ENCODE assay signal across 8 cellular contexts in genomic region chr9:33287087-33287490, GRCh38. TPM values are rescaled to one million over a fixed set of nuclear protein-coding genes. Genes with fewer than 3 reads are reported as not detected.
DNase-seq lines count a peak whose midpoint lies in the region; ATAC-seq, FAIRE-seq and TF ChIP-seq lines count a peak whose summit lies in the region.

No MANE protein-coding gene starts in this region.

- dilution Hi-C loops in keratinocyte (cut with MboI; ENCODE audit: extremely low pct_ligation_motif_present, low sequenced_read_pairs), result no loop called here

- no peak overlapping the region for H2AFZ ChIP-seq in keratinocyte (ENCODE audit: control insufficient read depth, low read length)

- H3K4me1 ChIP-seq in keratinocyte (ENCODE audit: control insufficient read depth, extremely low read depth, insufficient read depth, low read length), result no peaks in the 10 kb centered on the region

- no peaks in the 10 kb centered on the region for H3K9me1 ChIP-seq in keratinocyte (ENCODE audit: control insufficient read depth, extremely low read depth, insufficient read depth, low read length)

- peaks cover 8% of the 10 kb centered on the region for H3K79me2 ChIP-seq in keratinocyte (ENCODE audit: control insufficient read depth, insufficient read depth, low read length)

- FAIRE-seq in keratinocyte (lab: Jason Lieb, UNC), result peak; percentile 88

- no peak overlapping the region for H3K27ac ChIP-seq in keratinocyte (ENCODE audit: control insufficient read depth, insufficient read depth, low read length)

- DNase-seq in Right ventricle myocardium inferior (ENCODE audit: missing footprints) (no peak), left ventricle myocardium superior (no peak), MV-4-11 (lab: John Stamatoyannopoulos, UW) (peak; percentile 83), SK-N-DZ (ENCODE audit: low spot score) (peak; percentile 38), astrocyte of the spinal cord (ENCODE audit: low read depth, low spot score) (peak; percentile 74), keratinocyte (ENCODE audit: low read depth, low spot score) (no peak)
- DNase-seq in stimulated activated naive CD8-positive, alpha-beta T cell treated with anti-CD3 and anti-CD28 coated beads, Interleukin-15, Interleukin-2, amounts not matched to agents 100 U/mL and 50 U/mL, for 24 hours, result peak; percentile 56

- no peaks in the 10 kb centered on the region for H3K27me3 ChIP-seq in keratinocyte (ENCODE audit: control insufficient read depth, extremely low read depth, insufficient read depth, low read length)

- H3K36me3 ChIP-seq in keratinocyte (ENCODE audit: control insufficient read depth in 2 of 2, extremely low read depth in 1 of 2, insufficient read depth in 2 of 2, low read length in 2 of 2), result peaks cover 0 to 8% of the 10 kb centered on the region in 2 experiments

- intact Hi-C loops in Right ventricle myocardium inferior (cut with DNase I), result loop anchor here (1.0 to 10.0 kb wide), 2 partner anchors 128 to 438 kb away; no protein-coding TSS in a partner anchor
- intact Hi-C loops in left ventricle myocardium superior (cut with micrococcal nuclease), result no loop called here

- no peak overlapping the region for H3K4me3 ChIP-seq in astrocyte of the spinal cord (ENCODE audit: low read depth, low read length)
- H3K4me3 ChIP-seq in keratinocyte (ENCODE audit: control insufficient read depth in 2 of 3, extremely low read depth in 1 of 3, insufficient read depth in 2 of 3, low read depth in 1 of 3, low read length in 3 of 3), result no peak overlapping the region

- no peaks in the 10 kb centered on the region for H4K20me1 ChIP-seq in keratinocyte (ENCODE audit: control insufficient read depth, extremely low read depth, insufficient read depth, low read length)

- ATAC-seq in Right ventricle myocardium inferior (peak; percentile 10), left ventricle myocardium superior (no peak), GM18873 (IDR thresholded peaks at IDR 0.05; ENCODE audit: low FRiP score, unreplicated experiment) (no peak)
- ATAC-seq in stimulated activated naive CD8-positive, alpha-beta T cell treated with anti-CD3 and anti-CD28 coated beads, Interleukin-15, Interleukin-2, amounts not matched to agents 100 U/mL and 50 U/mL, for 24 hours, result no peak

- H3K9ac ChIP-seq in keratinocyte (ENCODE audit: control insufficient read depth, extremely low read depth, insufficient read depth, low read length), result no peak overlapping the region

- H3K9me3 ChIP-seq in keratinocyte (ENCODE audit: control insufficient read depth, low read depth, low read length), result no peaks in the 10 kb centered on the region

- in situ Hi-C loops in astrocyte of the spinal cord (cut with HindIII; ENCODE audit: low sequenced_read_pairs), result no loop called here

- peak; percentile 78 for TF ChIP-seq CTCF in astrocyte of the spinal cord (IDR thresholded peaks at IDR 0.05; ENCODE audit: low read depth, low read length)
- peak; percentile 60 to 79 (median 75) for TF ChIP-seq CTCF in keratinocyte (optimal IDR thresholded peaks at IDR 0.05 in 1 of 3, IDR thresholded peaks at IDR 0.05 in 1 of 3, conservative IDR thresholded peaks at IDR 0.05 in 1 of 3; ENCODE audit: extremely low read depth in 1 of 3, insufficient read depth in 2 of 3, low read length in 3 of 3)

- no peak overlapping the region for H3K4me2 ChIP-seq in keratinocyte (ENCODE audit: control insufficient read depth, extremely low read depth, insufficient read depth, low read depth, low read length)

RNA-seq across cellular contexts. Expression of gene NFX1, which starts 3.2 kb away (rescaled TPM):
- 29.3 TPM for total RNA-seq in Right ventricle myocardium inferior
- 31.6 TPM for total RNA-seq in left ventricle myocardium superior
- 17.0 and 19.4 TPM in 2 replicates for polyA plus RNA-seq in SK-N-DZ (2014; cell fraction: cytosol; rRNA removed)
- polyA plus RNA-seq in SK-N-DZ (2014; cell fraction: nucleus; rRNA removed), result 16.0 and 25.3 TPM in 2 replicates
- polyA plus RNA-seq in keratinocyte, result 24.2 to 28.8 TPM (median 28.1 TPM) in 3 replicates
- polyA plus RNA-seq in keratinocyte (2011; ENCODE audit: low read depth), result 25.5 TPM
- 18.2 and 24.3 TPM in 2 replicates for polyA plus RNA-seq in keratinocyte (2011; cell fraction: cytosol; rRNA removed)
- polyA plus RNA-seq in keratinocyte (2011; cell fraction: nucleus; rRNA removed), result 47.5 and 49.6 TPM in 2 replicates
- polyA plus RNA-seq in keratinocyte (2012; ENCODE audit: low replicate concordance), result 20.0 and 25.9 TPM in 2 replicates
- 39.4 to 62.6 TPM (median 56.1 TPM) in 3 replicates for polyA minus RNA-seq in keratinocyte
- polyA minus RNA-seq in keratinocyte (2011; cell fraction: cytosol; rRNA and poly(A)+ RNA removed), result 24.0 TPM
- 25.9 and 48.3 TPM in 2 replicates for polyA minus RNA-seq in keratinocyte (2011; cell fraction: nucleus; rRNA and poly(A)+ RNA removed)

RNA-seq across cellular contexts. Expression of gene CHMP5, which starts 22.2 kb away (rescaled TPM):
- total RNA-seq in Right ventricle myocardium inferior (51.5 TPM), left ventricle myocardium superior (49.4 TPM)
- 175 and 178 TPM in 2 replicates for polyA plus RNA-seq in SK-N-DZ (2014; cell fraction: cytosol; rRNA removed)
- polyA plus RNA-seq in SK-N-DZ (2014; cell fraction: nucleus; rRNA removed), result 64.1 and 123 TPM in 2 replicates
- polyA plus RNA-seq in keratinocyte, result 80.0 to 132 TPM (median 82.7 TPM) in 3 replicates
- 154 TPM for polyA plus RNA-seq in keratinocyte (2011; ENCODE audit: low read depth)
- polyA plus RNA-seq in keratinocyte (2011; cell fraction: cytosol; rRNA removed), result 93.3 and 137 TPM in 2 replicates
- 59.9 and 92.7 TPM in 2 replicates for polyA plus RNA-seq in keratinocyte (2011; cell fraction: nucleus; rRNA removed)
- polyA plus RNA-seq in keratinocyte (2012; ENCODE audit: low replicate concordance), result 72.5 and 125 TPM in 2 replicates
- 2.2 to 32.5 TPM (median 14.6 TPM) in 3 replicates for polyA minus RNA-seq in keratinocyte
- 29.4 TPM for polyA minus RNA-seq in keratinocyte (2011; cell fraction: cytosol; rRNA and poly(A)+ RNA removed)
- 10.1 and 21.1 TPM in 2 replicates for polyA minus RNA-seq in keratinocyte (2011; cell fraction: nucleus; rRNA and poly(A)+ RNA removed)

RNA-seq across cellular contexts. Expression of gene BAG1, which starts 22.6 kb away (rescaled TPM):
- total RNA-seq in Right ventricle myocardium inferior (132 TPM), left ventricle myocardium superior (161 TPM)
- polyA plus RNA-seq in SK-N-DZ (2014; cell fraction: cytosol; rRNA removed), result 115 and 124 TPM in 2 replicates
- polyA plus RNA-seq in SK-N-DZ (2014; cell fraction: nucleus; rRNA removed), result 66.0 and 71.5 TPM in 2 replicates
- 22.4 to 30.1 TPM (median 25.1 TPM) in 3 replicates for polyA plus RNA-seq in keratinocyte
- polyA plus RNA-seq in keratinocyte (2011; ENCODE audit: low read depth), result 60.0 TPM
- 25.8 and 35.4 TPM in 2 replicates for polyA plus RNA-seq in keratinocyte (2011; cell fraction: cytosol; rRNA removed)
- 32.7 and 39.1 TPM in 2 replicates for polyA plus RNA-seq in keratinocyte (2011; cell fraction: nucleus; rRNA removed)
- 22.1 and 64.9 TPM in 2 replicates for polyA plus RNA-seq in keratinocyte (2012; ENCODE audit: low replicate concordance)
- polyA minus RNA-seq in keratinocyte, result 3.9 to 22.9 TPM (median 17.7 TPM) in 3 replicates
- polyA minus RNA-seq in keratinocyte (2011; cell fraction: cytosol; rRNA and poly(A)+ RNA removed), result 16.9 TPM
- polyA minus RNA-seq in keratinocyte (2011; cell fraction: nucleus; rRNA and poly(A)+ RNA removed), result 67.5 and 70.0 TPM in 2 replicates

RNA-seq across cellular contexts. Expression of gene SPINK4, which starts 47.1 kb away (rescaled TPM):
- total RNA-seq in Right ventricle myocardium inferior (not detected), left ventricle myocardium superior (not detected)
- not detected in 2 replicates for polyA plus RNA-seq in SK-N-DZ (2014; cell fraction: cytosol; rRNA removed)
- not detected in 2 replicates for polyA plus RNA-seq in SK-N-DZ (2014; cell fraction: nucleus; rRNA removed)
- polyA plus RNA-seq in keratinocyte, result 0.85 TPM in 1 of 3 replicates, not detected in the others
- not detected for polyA plus RNA-seq in keratinocyte (2011; ENCODE audit: low read depth)
- polyA plus RNA-seq in keratinocyte (2011; cell fraction: cytosol; rRNA removed), result not detected in 2 replicates
- not detected in 2 replicates for polyA plus RNA-seq in keratinocyte (2011; cell fraction: nucleus; rRNA removed)
- polyA plus RNA-seq in keratinocyte (2012; ENCODE audit: low replicate concordance), result 3.1 TPM in 1 of 2 replicates, not detected in the other
- not detected in 3 replicates for polyA minus RNA-seq in keratinocyte
- polyA minus RNA-seq in keratinocyte (2011; cell fraction: cytosol; rRNA and poly(A)+ RNA removed), result 26.5 TPM
- 3.7 and 5.7 TPM in 2 replicates for polyA minus RNA-seq in keratinocyte (2011; cell fraction: nucleus; rRNA and poly(A)+ RNA removed)

Comparison
In these comparisons a context has a peak if more than half of its experiments do, and no peak if none do; other contexts are left out.
1. DNase-seq: peak in MV-4-11 (single experiment), SK-N-DZ (single experiment), astrocyte of the spinal cord (single experiment) and stimulated activated naive CD8-positive, alpha-beta T cell treated with anti-CD3 and anti-CD28 coated beads, Interleukin-15, Interleukin-2, amounts not matched to agents 100 U/mL and 50 U/mL, for 24 hours (single experiment); none in Right ventricle myocardium inferior (single experiment), left ventricle myocardium superior (single experiment) and keratinocyte (single experiment).